Comparison of ENCODE assay signal across 1 cellular context in the genomic region with DNA sequence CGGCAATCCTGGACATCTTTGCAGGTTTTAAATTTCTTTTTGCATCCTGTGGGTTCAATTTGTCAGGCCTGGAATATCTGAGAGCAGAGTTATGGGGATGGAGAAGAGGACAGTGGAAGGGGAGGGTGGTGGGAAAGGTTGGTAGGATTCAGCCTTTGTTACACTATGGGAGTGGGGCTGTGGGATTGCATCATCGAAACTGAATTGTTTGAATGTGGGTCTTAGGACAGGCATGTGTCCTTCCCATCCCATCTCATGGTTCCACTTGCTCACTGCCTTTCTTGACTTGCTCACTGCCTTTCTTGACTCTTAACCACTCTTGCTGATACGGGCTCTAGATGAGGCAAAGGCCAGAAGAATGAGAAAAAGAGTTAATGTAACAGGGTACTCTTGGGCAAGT.
TF ChIP-seq lines count a peak whose summit lies in the region.

No MANE protein-coding gene starts in this region.

TF ChIP-seq in H1, 55 proteins besides CTCF, POLR2A, EP300 and RAD21:
- peak; percentile 54; the same call in 1 of the 2 replicates for TF ChIP-seq CEBPB (IDR thresholded peaks at IDR 0.05; ENCODE audit: low read depth, low read length)
- TF ChIP-seq HDAC6 (IDR thresholded peaks at IDR 0.05; ENCODE audit: low read depth, low read length) = no peak
- TF ChIP-seq RXRA (IDR thresholded peaks at IDR 0.05; ENCODE audit: insufficient read depth, low read depth, low read length) = no peak
- TF ChIP-seq PHF8 (conservative IDR thresholded peaks at IDR 0.05; ENCODE audit: low read depth, low read length) = no peak
